Comparison of ENCODE assay signal across 14 cellular contexts in genomic region chr13:104769520-104769919, GRCh38.
DNase-seq lines count a peak whose midpoint lies in the region; ATAC-seq and TF ChIP-seq lines count a peak whose summit lies in the region.
"Had no signal": no experiment of that assay in that cellular context is flagged by ENCODE, and none has a peak within 500 bp of the region (broad histone marks: within the 10 kb centered on the region; RNA-seq: fewer than 3 reads in every experiment).

No MANE protein-coding gene starts in this region.

- DNase-seq in CD8-positive, alpha-beta T cell, result no peak
- DNase-seq in DND-41, result peak; percentile 24
- DNase-seq in naive thymus-derived CD8-positive, alpha-beta T cell, result peak in 8 of 10 donors; percentile 3 to 65 (median 27)
- DNase-seq in activated effector memory CD4-positive, alpha-beta T cell treated with anti-CD3 and anti-CD28 coated beads, Interleukin-2, amount 50 U/mL, for 16 hours, result no peak
- DNase-seq in activated naive CD4-positive, alpha-beta T cell (lab: John Stamatoyannopoulos, UW), result no peak
- DNase-seq: C1 segment of cervical spinal cord, DMS 273 treated with DMSO at 0.1 percent for 48 hours, DMS79, GF-D8, GOT3, HFFc6 had no signal

- no peaks in the 10 kb centered on the region for H3K36me3 ChIP-seq in CD8-positive, alpha-beta T cell (ENCODE audit: insufficient read depth, low read length)
- H3K36me3 ChIP-seq in DND-41 (ENCODE audit: insufficient read depth, low read length) (peaks cover 15% of the 10 kb centered on the region; the same call in 1 of the 2 replicates), thymus (ENCODE audit: control insufficient read depth, insufficient read depth) (no peaks in the 10 kb centered on the region)
- H3K36me3 ChIP-seq: HAP-1 had no signal

- H3K4me3 Mint-ChIP-seq in CD8-positive, alpha-beta T cell, result no peak overlapping the region
- H3K4me3 Mint-ChIP-seq in naive thymus-derived CD8-positive, alpha-beta T cell, result peak overlapping the region in 6 of 10 donors; percentile 5 to 60 (median 26)
- H3K4me3 Mint-ChIP-seq: CD4-positive, alpha-beta memory T cell; HFFc6 had no signal

- H3K9me3 Mint-ChIP-seq in CD8-positive, alpha-beta T cell, result no peaks in the 10 kb centered on the region
- no peaks in the 10 kb centered on the region for H3K9me3 Mint-ChIP-seq in naive thymus-derived CD8-positive, alpha-beta T cell
- H3K9me3 Mint-ChIP-seq: HFFc6 had no signal

- peaks cover 14% of the 10 kb centered on the region for H3K4me1 ChIP-seq in CD8-positive, alpha-beta T cell (ENCODE audit: insufficient read depth, low read length)
- H3K4me1 ChIP-seq in DND-41 (ENCODE audit: insufficient read depth, low read length) (peaks cover 16% of the 10 kb centered on the region), thymus (ENCODE audit: control insufficient read depth, insufficient read depth, low read length) (peaks cover 28% of the 10 kb centered on the region)
- H3K4me1 ChIP-seq: HAP-1 had no signal

- H3K27ac ChIP-seq in CD8-positive, alpha-beta T cell (ENCODE audit: low read depth, low read length), result no peak overlapping the region
- H3K27ac ChIP-seq in DND-41 (ENCODE audit: low read length) (no peak overlapping the region; the same call in 1 of the 2 replicates), thymus (ENCODE audit: low read depth) (peak overlapping the region; percentile 54)

- no peaks in the 10 kb centered on the region for H3K9me3 ChIP-seq in CD8-positive, alpha-beta T cell (ENCODE audit: low read length)
- H3K9me3 ChIP-seq in DND-41 (ENCODE audit: insufficient read depth, low read length, severe bottlenecking), result no peaks in the 10 kb centered on the region
- no peaks in the 10 kb centered on the region for H3K9me3 ChIP-seq in thymus (ENCODE audit: control insufficient read depth)
- H3K9me3 ChIP-seq: HAP-1 had no signal

- H2AFZ ChIP-seq in DND-41 (ENCODE audit: low read depth, low read length), result no peak overlapping the region

- no peaks in the 10 kb centered on the region for H3K36me3 Mint-ChIP-seq in CD8-positive, alpha-beta T cell
- peaks cover 0 to 1% (median 0%) of the 10 kb centered on the region in 3 donors for H3K36me3 Mint-ChIP-seq in naive thymus-derived CD8-positive, alpha-beta T cell
- H3K36me3 Mint-ChIP-seq: CD4-positive, alpha-beta memory T cell had no signal

- H3K27me3 ChIP-seq in CD8-positive, alpha-beta T cell (ENCODE audit: insufficient read depth, low read length), result no peaks in the 10 kb centered on the region
- H3K27me3 ChIP-seq in DND-41 (ENCODE audit: insufficient read depth, low read length, poor library complexity) (no peaks in the 10 kb centered on the region), thymus (ENCODE audit: control insufficient read depth, insufficient read depth) (no peaks in the 10 kb centered on the region)

- peaks cover 15% of the 10 kb centered on the region for H3K4me1 Mint-ChIP-seq in CD8-positive, alpha-beta T cell (ENCODE audit: low read depth)
- H3K4me1 Mint-ChIP-seq in naive thymus-derived CD8-positive, alpha-beta T cell, result peaks cover 8 to 29% (median 16%) of the 10 kb centered on the region in 4 donors
- H3K4me1 Mint-ChIP-seq: CD4-positive, alpha-beta memory T cell had no signal

- peaks cover 14% of the 10 kb centered on the region; the same call in 1 of the 2 replicates for H3K79me2 ChIP-seq in DND-41 (ENCODE audit: insufficient read depth, low read length)

- no peak for TF ChIP-seq CTCF in CD8-positive, alpha-beta T cell (IDR thresholded peaks at IDR 0.05)
- no peak for TF ChIP-seq CTCF in DND-41 (IDR thresholded peaks at IDR 0.05; ENCODE audit: borderline replicate concordance, extremely low read depth, low read length, poor library complexity, severe bottlenecking)

- no peak overlapping the region for H3K9ac ChIP-seq in DND-41 (ENCODE audit: low read depth, low read length)

- intact Hi-C loops in CD8-positive, alpha-beta T cell (cut with DNase I, micrococcal nuclease), result no loop called here

- H3K27ac Mint-ChIP-seq in CD8-positive, alpha-beta T cell, result peak overlapping the region; percentile 33
- peak overlapping the region in 6 of 10 donors; percentile 19 to 46 (median 35) for H3K27ac Mint-ChIP-seq in naive thymus-derived CD8-positive, alpha-beta T cell
- H3K27ac Mint-ChIP-seq: CD4-positive, alpha-beta memory T cell; HFFc6 had no signal

- no peak overlapping the region for H3K4me2 ChIP-seq in DND-41 (ENCODE audit: insufficient read depth, low read length)

- no peak overlapping the region for H3K4me3 ChIP-seq in CD8-positive, alpha-beta T cell (ENCODE audit: low read depth, low read length)
- no peak overlapping the region for H3K4me3 ChIP-seq in DND-41 (ENCODE audit: low read depth in 1 of 2, low read length in 2 of 2)
- H3K4me3 ChIP-seq in thymus (ENCODE audit: low read length), result no peak overlapping the region
- H3K4me3 ChIP-seq: HAP-1 had no signal

- POLR2A ChIA-PET in CD8-positive, alpha-beta T cell (lab: Charles Lee), result no interaction called here
- POLR2A ChIA-PET in naive thymus-derived CD8-positive, alpha-beta T cell (lab: Charles Lee), result no interaction called here

- no peaks in the 10 kb centered on the region for H3K27me3 Mint-ChIP-seq in CD8-positive, alpha-beta T cell (ENCODE audit: low read depth)
- H3K27me3 Mint-ChIP-seq in naive thymus-derived CD8-positive, alpha-beta T cell, result no peaks in the 10 kb centered on the region

- 15% methylated on average over 4 of the region's 4 CpGs for WGBS in thymus

- CTCF ChIA-PET in CD8-positive, alpha-beta T cell (lab: Charles Lee), result no interaction called here

- ATAC-seq in CD8-positive, alpha-beta T cell, result peak; percentile 26
- peak; percentile 51; the same call in 2 of the 3 replicates for ATAC-seq in DND-41 (ENCODE audit: insufficient read depth, low read depth)
- peak; percentile 84 to 85 for ATAC-seq in naive thymus-derived CD8-positive, alpha-beta T cell

- H4K20me1 ChIP-seq in DND-41 (ENCODE audit: insufficient read depth, low read length), result no peaks in the 10 kb centered on the region

Comparison
In these comparisons a context has a peak if more than half of its experiments do, and no peak if none do; other contexts are left out.
1. ATAC-seq: peak in every context shown above with its lines; median percentile 84 in naive thymus-derived CD8-positive, alpha-beta T cell; 51 in DND-41; 26 in CD8-positive, alpha-beta T cell.
2. DNase-seq: peak in DND-41 (single experiment) and naive thymus-derived CD8-positive, alpha-beta T cell (8 of 10); none in CD8-positive, alpha-beta T cell (0 of 7), activated effector memory CD4-positive, alpha-beta T cell treated with anti-CD3 and anti-CD28 coated beads, Interleukin-2, amount 50 U/mL, for 16 hours (single experiment) and activated naive CD4-positive, alpha-beta T cell (0 of 4).